ENCODE assay signal across 24 cellular contexts in genomic region chr13:28548468-28548867, GRCh38. TPM values are rescaled to one million over a fixed set of nuclear protein-coding genes. Genes with fewer than 3 reads are reported as not detected.
DNase-seq lines count a peak whose midpoint lies in the region; ATAC-seq, FAIRE-seq and TF ChIP-seq lines count a peak whose summit lies in the region.
"Had no signal": no experiment of that assay in that cellular context is flagged by ENCODE, and none has a peak within 500 bp of the region (broad histone marks: within the 10 kb centered on the region; RNA-seq: fewer than 3 reads in every experiment).

No MANE protein-coding gene starts in this region.

- POLR2A ChIA-PET in K562 (lab: Yijun Ruan, JAX) (interaction anchor here (0.9 kb wide), 1 partner anchor 9 kb away, joined by 4 read pairs; no protein-coding TSS in a partner anchor), WTC11 (lab: Charles Lee) (interaction anchor here (1.0 kb wide), 1 partner anchor 125 kb away, joined by 3 read pairs; no protein-coding TSS in a partner anchor)

- CTCF ChIA-PET in K562 (lab: Yijun Ruan, JAX; ENCODE audit: low intra/inter-chr PET ratio) (no interaction called here), WTC11 (lab: Charles Lee) (interaction anchor here (0.6 to 1.8 kb wide), 28 partner anchors 11 to 287 kb away, joined by 3 to 23 read pairs (median 4); partner anchors contain the start of gene POMP)

- WGBS in K562 (ENCODE audit: insufficient coverage, low coverage, missing lambda C conversion rate) = 3% methylated on average over 4 of the region's 4 CpGs

- no peak for TF ChIP-seq CTCF in GM23338 (conservative IDR thresholded peaks at IDR 0.05; ENCODE audit: low read depth in 2 of 2)
- TF ChIP-seq CTCF in K562 (IDR thresholded peaks at IDR 0.05 in 2 of 3, conservative IDR thresholded peaks at IDR 0.05 in 1 of 3; ENCODE audit: insufficient read depth in 2 of 3, low read depth in 1 of 3, low read length in 3 of 3) = no peak
- no peak for TF ChIP-seq CTCF in mucosa of descending colon (IDR thresholded peaks at IDR 0.05)
- TF ChIP-seq CTCF in mesothelial cell of epicardium (IDR thresholded peaks at IDR 0.05; ENCODE audit: unreplicated experiment) = no peak
- TF ChIP-seq CTCF in WTC11 (IDR thresholded peaks at IDR 0.05) = no peak

- TF ChIP-seq RAD21 in K562 (CRISPR knock-in tag; conservative IDR thresholded peaks at IDR 0.05 in 1 of 2, IDR thresholded peaks at IDR 0.05 in 1 of 2) = no peak

- H3K27me3 ChIP-seq in GM23338 (ENCODE audit: insufficient read depth) = no peaks in the 10 kb centered on the region
- H3K27me3 ChIP-seq in K562 (ENCODE audit: control insufficient read depth in 2 of 2, insufficient read depth in 2 of 2, low read length in 2 of 2) = peaks cover 0 to 5% of the 10 kb centered on the region in 2 experiments; a peak in 1 of 5 replicates
- H3K27me3 ChIP-seq: BLaER1 had no signal

- 0 out of 2 replicates have a peak overlapping the region, but pooled peaks have one; percentile 76 for H2AFZ ChIP-seq in GM23338
- H2AFZ ChIP-seq in K562 (ENCODE audit: low read depth, low read length) = no peak overlapping the region
- H2AFZ ChIP-seq: GM23248 had no signal

- no peaks in the 10 kb centered on the region; the same call in 1 of the 2 replicates for H3K4me1 ChIP-seq in GM23338 (ENCODE audit: insufficient read depth)
- peaks cover 0 to 5% of the 10 kb centered on the region in 2 experiments; a peak in 2 of 5 replicates for H3K4me1 ChIP-seq in K562 (replicated peaks in 1 of 2; ENCODE audit: control insufficient read depth in 2 of 2, insufficient read depth in 2 of 2, low read length in 2 of 2)
- H3K4me1 ChIP-seq in mucosa of descending colon (ENCODE audit: low read depth) = peaks cover 8% of the 10 kb centered on the region
- H3K4me1 ChIP-seq: BLaER1, HAP-1 had no signal

- no peak overlapping the region for H3K4me3 Mint-ChIP-seq in GM23338
- H3K4me3 Mint-ChIP-seq in mesothelial cell of epicardium = no peak overlapping the region
- H3K4me3 Mint-ChIP-seq in WTC11 = no peak overlapping the region
- H3K4me3 Mint-ChIP-seq: B cell; CD4-positive, CD25-positive, alpha-beta regulatory T cell; CD8-positive, alpha-beta T cell; HFFc6 had no signal

- H3K27me3 Mint-ChIP-seq in GM23338 (ENCODE audit: insufficient read depth, low read depth, poor library complexity) = peaks cover 9% of the 10 kb centered on the region
- peaks cover 9% of the 10 kb centered on the region for H3K27me3 Mint-ChIP-seq in mesothelial cell of epicardium (ENCODE audit: low read depth)
- peaks cover 7% of the 10 kb centered on the region; the same call in 1 of the 2 replicates for H3K27me3 Mint-ChIP-seq in WTC11 (ENCODE audit: low read depth)

- H3K36me3 ChIP-seq in GM23338 (ENCODE audit: insufficient read depth) (no peaks in the 10 kb centered on the region), K562 (ENCODE audit: control insufficient read depth, insufficient read depth, low read length) (no peaks in the 10 kb centered on the region), mucosa of descending colon (ENCODE audit: low read depth) (no peaks in the 10 kb centered on the region)
- H3K36me3 ChIP-seq: BLaER1, HAP-1 had no signal

- no peak overlapping the region for H3K4me2 ChIP-seq in GM23338
- H3K4me2 ChIP-seq in K562 (ENCODE audit: insufficient read depth, low read length) = no peak overlapping the region
- H3K4me2 ChIP-seq: BLaER1 had no signal

- H4K20me1 ChIP-seq in GM23338 (replicated peaks; ENCODE audit: insufficient read depth) = no peaks in the 10 kb centered on the region
- no peaks in the 10 kb centered on the region for H4K20me1 ChIP-seq in K562 (replicated peaks; ENCODE audit: control insufficient read depth, insufficient read depth, low read length)
- H4K20me1 ChIP-seq: BLaER1 had no signal

- no peaks in the 10 kb centered on the region; the same call in 1 of the 3 replicates for H3K9me3 Mint-ChIP-seq in GM23338
- peaks cover 14% of the 10 kb centered on the region for H3K9me3 Mint-ChIP-seq in mesothelial cell of epicardium
- peaks cover 14% of the 10 kb centered on the region for H3K9me3 Mint-ChIP-seq in WTC11

- no peak overlapping the region for H3K9ac ChIP-seq in K562 (ENCODE audit: insufficient read depth in 1 of 2, low read depth in 2 of 2, low read length in 2 of 2)
- H3K9ac ChIP-seq: BLaER1, GM23248 had no signal

- no peaks in the 10 kb centered on the region for H3F3A ChIP-seq in GM23338 (replicated peaks; ENCODE audit: low read depth)

- in situ Hi-C loops in K562 (cut with MboI) = no loop called here

- H3K9me2 ChIP-seq in GM23338 (ENCODE audit: insufficient read depth) = peaks cover 3% of the 10 kb centered on the region; the same call in 1 of the 2 replicates

- H3K27ac Mint-ChIP-seq in GM23338 = no peak overlapping the region
- H3K27ac Mint-ChIP-seq in mesothelial cell of epicardium = no peak overlapping the region
- no peak overlapping the region for H3K27ac Mint-ChIP-seq in WTC11
- H3K27ac Mint-ChIP-seq: B cell; CD4-positive, CD25-positive, alpha-beta regulatory T cell; CD8-positive, alpha-beta T cell; HFFc6 had no signal

- H3K9me3 ChIP-seq in K562 (replicated peaks; ENCODE audit: control insufficient read depth, insufficient read depth, low read depth, low read length) = no peaks in the 10 kb centered on the region
- H3K9me3 ChIP-seq in mucosa of descending colon = no peaks in the 10 kb centered on the region
- H3K9me3 ChIP-seq: HAP-1 had no signal

- H3K4me3 ChIP-seq in GM23338 (no peak overlapping the region), K562 (no peak overlapping the region), mucosa of descending colon (no peak overlapping the region)
- H3K4me3 ChIP-seq: BLaER1, GM23248, HAP-1 had no signal

- intact Hi-C loops in K562 (cut with micrococcal nuclease) = no loop called here
- intact Hi-C loops in mucosa of descending colon (cut with DNase I, micrococcal nuclease) = no loop called here

- H3K9me1 ChIP-seq in K562 (ENCODE audit: control insufficient read depth, insufficient read depth, low read length) = no peaks in the 10 kb centered on the region

- BruUV-seq in K562 (replicated peaks; lab: Mats Ljungman, UMichigan) = no TSS peak

- H3K79me2 ChIP-seq in GM23338 (replicated peaks; ENCODE audit: insufficient read depth) = no peaks in the 10 kb centered on the region
- no peaks in the 10 kb centered on the region for H3K79me2 ChIP-seq in K562 (ENCODE audit: control insufficient read depth, insufficient read depth, low read length)

- TF ChIP-seq POLR2A in K562 (conservative IDR thresholded peaks at IDR 0.05) = no peak

- H3K36me3 Mint-ChIP-seq in GM23338 (ENCODE audit: low read depth) (0 out of 3 replicates have a peak, but pooled peaks cover 8% of the 10 kb centered on the region), mesothelial cell of epicardium (peaks cover 2% of the 10 kb centered on the region), WTC11 (peaks cover 5% of the 10 kb centered on the region; the same call in 1 of the 2 replicates)
- H3K36me3 Mint-ChIP-seq: CD4-positive, CD25-positive, alpha-beta regulatory T cell; CD8-positive, alpha-beta T cell had no signal

- no peak for ATAC-seq in GM23338
- ATAC-seq in K562 = no peak
- peak; percentile 35 for ATAC-seq in mucosa of descending colon
- no peak for ATAC-seq in WTC11
- ATAC-seq: CD8-positive, alpha-beta T cell had no signal

- TF ChIP-seq EP300 in K562 (IDR thresholded peaks at IDR 0.05; ENCODE audit: low read length) = no peak

- no peak overlapping the region for H3K27ac ChIP-seq in GM23338 (ENCODE audit: low read depth)
- no peak overlapping the region for H3K27ac ChIP-seq in K562 (ENCODE audit: extremely low read depth, low read depth, low read length)
- H3K27ac ChIP-seq: BLaER1, C4-2B, GM23248 had no signal

- H3K4me1 Mint-ChIP-seq in GM23338 (peaks cover 13% of the 10 kb centered on the region), mesothelial cell of epicardium (peaks cover 4% of the 10 kb centered on the region), WTC11 (peaks cover 18% of the 10 kb centered on the region)
- H3K4me1 Mint-ChIP-seq: B cell; CD4-positive, CD25-positive, alpha-beta regulatory T cell had no signal

- DNase-seq in DMS53 (lab: John Stamatoyannopoulos, UW) (peak; percentile 53), GM23338 (ENCODE audit: low spot score) (no peak), K562 (ENCODE audit: extremely low read depth in 1 of 4, low spot score in 3 of 4) (no peak), mucosa of descending colon (no peak), mesothelial cell of epicardium (ENCODE audit: low spot score in 2 of 2, unreplicated experiment in 2 of 2) (no peak), A172 (ENCODE audit: low spot score) (no peak), WTC11 (ENCODE audit: low spot score) (no peak), NAMALWA (ENCODE audit: low spot score) (no peak)
- DNase-seq: CD4-positive, CD25-positive, alpha-beta regulatory T cell; CD8-positive, alpha-beta T cell; DMS 273 treated with DMSO at 0.1 percent for 48 hours; DND-41; GM23248; HFFc6 had no signal

- no peak for FAIRE-seq in K562 (lab: Jason Lieb, UNC)
- FAIRE-seq: A204.1, D721Med, G401.6, GM12892, GM19239, H54 had no signal

TF ChIP-seq in WTC11, 78 proteins besides CTCF, POLR2A, EP300 and RAD21 (continues in another document):
- TF ChIP-seq EMX1 (CRISPR knock-in tag; IDR thresholded peaks at IDR 0.05) = no peak
- TF ChIP-seq HMGA2 (CRISPR knock-in tag; IDR thresholded peaks at IDR 0.05) = no peak

RNA-seq across cellular contexts. Expression of gene FLT1, which starts 53.5 kb away (rescaled TPM):
- total RNA-seq in GM23338 (2014; rRNA removed; shearing (Covaris generic)) = 112 and 116 TPM in 2 replicates
- 22.3 and 26.8 TPM in 2 replicates for polyA plus RNA-seq in GM23338 (2016; fragmentation: Nextera tagmentation; extraction: Ambion mirVana)
- 2.9 and 4.1 TPM in 2 replicates for total RNA-seq in K562 (2011; cell fraction: chromatin; rRNA removed; ENCODE audit: low replicate concordance)
- 1.3 and 1.7 TPM in 2 replicates for total RNA-seq in K562 (2011; cell fraction: nucleolus; rRNA removed)
- 1.5 and 3.1 TPM in 2 replicates for total RNA-seq in K562 (2011; cell fraction: nucleoplasm; rRNA removed)
- 0.24 and 0.27 TPM in 2 replicates for total RNA-seq in K562 (2014; rRNA removed)
- 0.19 and 0.22 TPM in 2 replicates for total RNA-seq in K562 (2014; rRNA removed; fragmentation: Illumina TruSeq; extraction: Trizol)
- 0.04 TPM in 2 replicates for total RNA-seq in K562 (2015; rRNA removed; fragmentation: Illumina TruSeq; extraction: Trizol)
- total RNA-seq in K562 (2021) = 0.22 and 0.40 TPM in 2 replicates
- polyA plus RNA-seq in K562 (2011; rRNA removed) = 0.77 and 2.0 TPM in 2 replicates
- polyA plus RNA-seq in K562 (2011; cell fraction: cytosol; rRNA removed) = 0.37 and 0.45 TPM in 2 replicates
- polyA plus RNA-seq in K562 (2011; cell fraction: nucleus; rRNA removed) = 0.97 and 1.0 TPM in 2 replicates
- polyA plus RNA-seq in K562 (2012) = 0.60 and 0.91 TPM in 2 replicates
- polyA plus RNA-seq in K562 (2014; fragmentation: Illumina TruSeq; extraction: Trizol) = 0.17 and 0.22 TPM in 2 replicates
- polyA plus RNA-seq in K562 (2014; fragmentation: Nextera tagmentation; extraction: Ambion mirVana) = under 1 TPM; 0.04 to 0.10 TPM
- polyA plus RNA-seq in K562 (2014; rRNA removed) = 0.01 TPM in 1 of 2 replicates, not detected in the other
- 2.5 and 4.0 TPM in 2 replicates for polyA minus RNA-seq in K562 (2011; rRNA and poly(A)+ RNA removed)
- 0.55 and 1.4 TPM in 2 replicates for polyA minus RNA-seq in K562 (2011; cell fraction: cytosol; rRNA and poly(A)+ RNA removed)
- polyA minus RNA-seq in K562 (2011; cell fraction: nucleus; rRNA and poly(A)+ RNA removed) = 0.56 and 0.81 TPM in 2 replicates
- 1 to 10 TPM; 3.8 to 9.2 (median 4.0) TPM for total RNA-seq in mucosa of descending colon
- 4.9 to 6.5 TPM (median 5.5 TPM) in 3 replicates for total RNA-seq in mesothelial cell of epicardium
- total RNA-seq in A172 (2014; rRNA removed; shearing (Covaris generic)) = 5.5 and 7.5 TPM in 2 replicates
- total RNA-seq in WTC11 (2021) = 66.3 to 71.0 TPM (median 66.8 TPM) in 3 replicates
